8 cellular contexts compared by ENCODE assay signal in the genomic region with DNA sequence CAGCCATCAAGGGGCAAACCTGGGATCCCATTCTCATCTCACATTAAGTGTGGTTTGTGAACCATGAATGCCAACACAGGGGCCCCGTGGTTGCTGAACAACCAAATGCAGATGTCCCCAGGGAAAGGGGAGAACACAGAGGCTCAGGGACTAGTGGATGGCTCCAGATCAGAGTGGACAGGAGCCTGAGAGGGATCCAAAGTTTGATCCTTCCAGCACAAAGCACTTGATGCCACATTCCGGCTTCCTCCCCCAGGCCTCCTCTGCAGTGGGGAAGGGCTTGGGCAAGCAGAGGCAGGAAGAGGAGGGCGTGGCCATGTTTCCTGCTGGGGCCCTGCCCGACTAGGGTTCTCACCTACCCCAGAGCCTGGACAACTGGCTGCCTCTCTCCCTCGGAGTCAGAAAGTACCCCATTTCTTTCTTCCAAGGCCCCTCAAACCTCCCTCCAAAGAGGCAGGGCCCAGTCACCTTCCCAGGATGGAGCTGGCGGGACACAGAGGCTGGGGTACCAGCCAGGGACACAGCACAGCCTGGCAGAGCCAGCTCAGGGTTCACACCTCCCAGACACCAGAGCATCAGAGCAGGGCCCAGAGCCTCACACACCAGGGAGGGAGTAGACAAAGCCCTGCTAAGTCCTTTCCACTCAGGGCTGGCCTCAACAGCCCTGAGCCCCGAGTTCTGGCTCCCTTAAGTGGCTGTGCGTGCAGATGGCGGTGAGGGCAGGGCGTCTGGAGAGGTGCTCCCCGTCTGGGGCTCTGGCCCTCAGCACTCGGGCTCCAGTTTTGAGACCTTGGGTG.
DNase-seq lines count a peak whose midpoint lies in the region; ATAC-seq lines count a peak whose summit lies in the region.

No MANE protein-coding gene starts in this region.

- H3K27ac ChIP-seq in HUES6 (ENCODE audit: low read depth, low read length), result no peak overlapping the region; the same call in 1 of the 2 replicates
- peak overlapping the region; percentile 62 for H3K27ac ChIP-seq in stomach smooth muscle (ENCODE audit: low read length)

- H3K27ac Mint-ChIP-seq in central memory CD8-positive, alpha-beta T cell (ENCODE audit: low read depth), result peak overlapping the region; percentile 91

- peak; percentile 10 for ATAC-seq in central memory CD8-positive, alpha-beta T cell (replicated peaks; ENCODE audit: extremely low read depth, poor library complexity, severe bottlenecking)
- ATAC-seq in GM19035 (IDR thresholded peaks at IDR 0.05; ENCODE audit: unreplicated experiment), result no peak

- H3K4me1 ChIP-seq in HUES6 (ENCODE audit: control insufficient read depth, insufficient read depth, low read length) (peaks cover 20% of the 10 kb centered on the region), stomach smooth muscle (ENCODE audit: control insufficient read depth, insufficient read depth, low read length) (peaks cover 26% of the 10 kb centered on the region)

- H3K27me3 Mint-ChIP-seq in central memory CD8-positive, alpha-beta T cell, result no peaks in the 10 kb centered on the region

- H3K27me3 ChIP-seq in HUES6 (ENCODE audit: control insufficient read depth, insufficient read depth, low read length), result no peaks in the 10 kb centered on the region
- H3K27me3 ChIP-seq in stomach smooth muscle (ENCODE audit: control insufficient read depth in 1 of 2, insufficient read depth in 2 of 2, low read length in 2 of 2), result no peaks in the 10 kb centered on the region

- H3K36me3 Mint-ChIP-seq in central memory CD8-positive, alpha-beta T cell (ENCODE audit: insufficient read depth), result peaks cover 28% of the 10 kb centered on the region

- H3K4me1 Mint-ChIP-seq in central memory CD8-positive, alpha-beta T cell, result peaks cover 64% of the 10 kb centered on the region

- H3K4me3 ChIP-seq in HUES6 (ENCODE audit: low read depth, low read length) (peak overlapping the region; percentile 81), stomach smooth muscle (ENCODE audit: low read length in 2 of 2) (no peak overlapping the region)

- H3K9me3 Mint-ChIP-seq in central memory CD8-positive, alpha-beta T cell, result no peaks in the 10 kb centered on the region

- peak; percentile 50 for DNase-seq in CD1c-positive myeloid dendritic cell (ENCODE audit: extremely low spot score)
- peak; percentile 68 for DNase-seq in T-helper 22 cell (ENCODE audit: low read depth)
- DNase-seq in central memory CD8-positive, alpha-beta T cell (ENCODE audit: low spot score in 2 of 2), result peak; percentile 56 to 66
- peak; percentile 21 for DNase-seq in medulla oblongata (ENCODE audit: extremely low spot score)
- DNase-seq in NCI-H2107 (lab: John Stamatoyannopoulos, UW), result no peak

- no peaks in the 10 kb centered on the region for H3K36me3 ChIP-seq in HUES6 (ENCODE audit: control insufficient read depth, insufficient read depth, low read length)
- no peaks in the 10 kb centered on the region for H3K36me3 ChIP-seq in stomach smooth muscle (ENCODE audit: control insufficient read depth in 2 of 2, insufficient read depth in 2 of 2, low read length in 2 of 2)

- peak overlapping the region; percentile 88 for H3K4me3 Mint-ChIP-seq in central memory CD8-positive, alpha-beta T cell

- H3K9ac ChIP-seq in HUES6 (ENCODE audit: low read length) (peak overlapping the region; percentile 41), stomach smooth muscle (ENCODE audit: low read length in 2 of 2) (no peak overlapping the region)

- H3K9me3 ChIP-seq in HUES6 (ENCODE audit: control insufficient read depth, insufficient read depth, low read depth, low read length) (no peaks in the 10 kb centered on the region), stomach smooth muscle (ENCODE audit: control insufficient read depth in 2 of 2, low read length in 2 of 2) (no peaks in the 10 kb centered on the region)
